1 cellular context compared by ENCODE assay signal in genomic region chr2:20448246-20449046, GRCh38.
A peak's percentile ranks its signal among the peaks of the same experiment; 100 is the strongest.
TF ChIP-seq lines count a peak whose summit lies in the region.

No MANE protein-coding gene starts in this region.

TF ChIP-seq in HepG2, 621 proteins besides CTCF, POLR2A, EP300 and RAD21 (continued from another document and continues in another):
- TF ChIP-seq NKX3-1 (CRISPR knock-in tag; IDR thresholded peaks at IDR 0.05) = no peak
- no peak for TF ChIP-seq PHF20 (CRISPR knock-in tag; IDR thresholded peaks at IDR 0.05)
- TF ChIP-seq POLR2G (IDR thresholded peaks at IDR 0.05; ENCODE audit: low read depth, low read length) = peak; percentile 90
- peak; percentile 7; the same call in 1 of the 2 replicates for TF ChIP-seq REPIN1 (CRISPR knock-in tag; IDR thresholded peaks at IDR 0.05; ENCODE audit: borderline replicate concordance, low read depth)
- 0 out of 2 replicates have a peak, but pooled peaks have one; percentile 7 for TF ChIP-seq FIP1L1 (IDR thresholded peaks at IDR 0.05; ENCODE audit: borderline replicate concordance, insufficient read depth, low read depth, low read length)
- 0 out of 2 replicates have a peak, but pooled peaks have one; percentile 4 for TF ChIP-seq NFYC (CRISPR knock-in tag; IDR thresholded peaks at IDR 0.05)
- no peak for TF ChIP-seq ATF2 (CRISPR knock-in tag; IDR thresholded peaks at IDR 0.05)
- TF ChIP-seq MAZ (IDR thresholded peaks at IDR 0.05; ENCODE audit: borderline replicate concordance, low read depth, low read length) = 0 out of 2 replicates have a peak, but pooled peaks have one; percentile 16
- TF ChIP-seq MAZ (CRISPR knock-in tag; IDR thresholded peaks at IDR 0.05; ENCODE audit: low read depth) = no peak
- peak; percentile 14; the same call in 1 of the 2 replicates for TF ChIP-seq ZNF12 (CRISPR knock-in tag; IDR thresholded peaks at IDR 0.05)
- TF ChIP-seq SOX13 (IDR thresholded peaks at IDR 0.05) = 0 out of 2 replicates have a peak, but pooled peaks have one; percentile 11
- peak in 1 of 2 experiments; percentile 91; a peak in 1 of 4 replicates for TF ChIP-seq SOX13 (CRISPR knock-in tag; conservative IDR thresholded peaks at IDR 0.05 in 1 of 2, IDR thresholded peaks at IDR 0.05 in 1 of 2)
- TF ChIP-seq BCLAF1 (IDR thresholded peaks at IDR 0.05) = no peak
- TF ChIP-seq GATA4 (IDR thresholded peaks at IDR 0.05; ENCODE audit: borderline replicate concordance, low read depth) = no peak
- TF ChIP-seq ZNF382 (CRISPR knock-in tag; IDR thresholded peaks at IDR 0.05; ENCODE audit: borderline replicate concordance) = no peak
- peak; percentile 51; the same call in 1 of the 2 replicates for TF ChIP-seq SNAPC5 (CRISPR knock-in tag; IDR thresholded peaks at IDR 0.05; ENCODE audit: borderline replicate concordance)
- no peak for TF ChIP-seq ERF (CRISPR knock-in tag; IDR thresholded peaks at IDR 0.05)
- peak; percentile 94 for TF ChIP-seq POLR2AphosphoS2 (IDR thresholded peaks at IDR 0.05; ENCODE audit: low read depth, low read length)
- TF ChIP-seq SNAPC2 (CRISPR knock-in tag; IDR thresholded peaks at IDR 0.05) = peak; percentile 6; the same call in 1 of the 2 replicates
- TF ChIP-seq SRSF4 (IDR thresholded peaks at IDR 0.05; ENCODE audit: low read depth, low read length, poor library complexity, severe bottlenecking) = peak; percentile 33
- TF ChIP-seq ZNF264 (CRISPR knock-in tag; IDR thresholded peaks at IDR 0.05) = no peak
- TF ChIP-seq ZSCAN30 (CRISPR knock-in tag; IDR thresholded peaks at IDR 0.05) = no peak
- peak; percentile 55; the same call in 1 of the 2 replicates for TF ChIP-seq KAT8 (CRISPR knock-in tag; IDR thresholded peaks at IDR 0.05)
- TF ChIP-seq ZHX1 (CRISPR knock-in tag; IDR thresholded peaks at IDR 0.05; ENCODE audit: low read depth) = no peak; the same call in 1 of the 2 replicates
- TF ChIP-seq NAIF1 (CRISPR knock-in tag; IDR thresholded peaks at IDR 0.05; ENCODE audit: borderline replicate concordance) = peak; percentile 48; the same call in 1 of the 2 replicates
- peak; percentile 25 for TF ChIP-seq AGO1 (IDR thresholded peaks at IDR 0.05; ENCODE audit: low read depth, low read length, poor library complexity, severe bottlenecking)
- no peak for TF ChIP-seq FOXP1 (IDR thresholded peaks at IDR 0.05)
- TF ChIP-seq FOXP1 (CRISPR knock-in tag; IDR thresholded peaks at IDR 0.05) = no peak
- no peak for TF ChIP-seq TAF15 (IDR thresholded peaks at IDR 0.05; ENCODE audit: low read depth, low read length, poor library complexity, severe bottlenecking)
- TF ChIP-seq UBTF (CRISPR knock-in tag; IDR thresholded peaks at IDR 0.05) = no peak
- TF ChIP-seq CBX5 (CRISPR knock-in tag; IDR thresholded peaks at IDR 0.05; ENCODE audit: borderline replicate concordance) = 0 out of 2 replicates have a peak, but pooled peaks have one; percentile 54
- TF ChIP-seq HNRNPLL (IDR thresholded peaks at IDR 0.05; ENCODE audit: low read depth, low read length, poor library complexity, severe bottlenecking) = no peak
- 0 out of 2 replicates have a peak, but pooled peaks have one; percentile 14 for TF ChIP-seq TERF1 (CRISPR knock-in tag; IDR thresholded peaks at IDR 0.05)
- peak; percentile 46; the same call in 1 of the 2 replicates for TF ChIP-seq POLR2AphosphoS5 (IDR thresholded peaks at IDR 0.05; ENCODE audit: low read depth, low read length)
- 0 out of 2 replicates have a peak, but pooled peaks have one; percentile 16 for TF ChIP-seq NFKB2 (CRISPR knock-in tag; IDR thresholded peaks at IDR 0.05; ENCODE audit: borderline replicate concordance)
- 0 out of 2 replicates have a peak, but pooled peaks have one; percentile 17 for TF ChIP-seq FOXK1 (CRISPR knock-in tag; IDR thresholded peaks at IDR 0.05; ENCODE audit: borderline replicate concordance, low read depth)
- TF ChIP-seq TCF7L2 (IDR thresholded peaks at IDR 0.05; ENCODE audit: low read depth, low read length) = no peak
- 0 out of 2 replicates have a peak, but pooled peaks have one; percentile 22 for TF ChIP-seq ZBTB43 (CRISPR knock-in tag; conservative IDR thresholded peaks at IDR 0.05)
- TF ChIP-seq KDM1A (CRISPR knock-in tag; IDR thresholded peaks at IDR 0.05) = no peak
- TF ChIP-seq MYNN (CRISPR knock-in tag; IDR thresholded peaks at IDR 0.05; ENCODE audit: low read depth) = 0 out of 2 replicates have a peak, but pooled peaks have one; percentile 49
- no peak; the same call in 1 of the 2 replicates for TF ChIP-seq NFIC (IDR thresholded peaks at IDR 0.05; ENCODE audit: low read length)
- TF ChIP-seq MBD4 (IDR thresholded peaks at IDR 0.05; ENCODE audit: borderline replicate concordance, low read length) = peak; percentile 63
- no peak for TF ChIP-seq ZNF883 (CRISPR knock-in tag; IDR thresholded peaks at IDR 0.05; ENCODE audit: not compliant biosample characterization)
- TF ChIP-seq KDM5A (IDR thresholded peaks at IDR 0.05; ENCODE audit: borderline replicate concordance, low read length) = peak; percentile 13; the same call in 1 of the 2 replicates
- TF ChIP-seq MTERF4 (CRISPR knock-in tag; IDR thresholded peaks at IDR 0.05) = no peak
- 0 out of 2 replicates have a peak, but pooled peaks have one; percentile 9 for TF ChIP-seq CCDC6 (CRISPR knock-in tag; IDR thresholded peaks at IDR 0.05)
- no peak for TF ChIP-seq ZEB1 (IDR thresholded peaks at IDR 0.05; ENCODE audit: insufficient replicate concordance, low read depth)
- peak; percentile 74 for TF ChIP-seq HNRNPH1 (optimal IDR thresholded peaks at IDR 0.05; ENCODE audit: low read depth, low read length)
- TF ChIP-seq PHF8 (CRISPR knock-in tag; IDR thresholded peaks at IDR 0.05) = no peak
- TF ChIP-seq MTF2 (CRISPR knock-in tag; IDR thresholded peaks at IDR 0.05; ENCODE audit: borderline replicate concordance) = no peak
- TF ChIP-seq PITX1 (CRISPR knock-in tag; IDR thresholded peaks at IDR 0.05) = no peak
- TF ChIP-seq ZNF317 (CRISPR knock-in tag; IDR thresholded peaks at IDR 0.05) = no peak
- TF ChIP-seq NR2F2 (IDR thresholded peaks at IDR 0.05; ENCODE audit: borderline replicate concordance, low read depth) = 0 out of 2 replicates have a peak, but pooled peaks have one; percentile 29
- peak; percentile 44; the same call in 1 of the 2 replicates for TF ChIP-seq ZNF468 (CRISPR knock-in tag; IDR thresholded peaks at IDR 0.05)
- no peak for TF ChIP-seq TRIM24 (CRISPR knock-in tag; IDR thresholded peaks at IDR 0.05)
- TF ChIP-seq ZNF503 (CRISPR knock-in tag; IDR thresholded peaks at IDR 0.05) = no peak; the same call in 1 of the 2 replicates
